6 cellular contexts compared by ENCODE assay signal in genomic region chr21:9903579-9903978, GRCh38.
A peak's percentile ranks its signal among the peaks of the same experiment; 100 is the strongest.
DNase-seq lines count a peak whose midpoint lies in the region; ATAC-seq, FAIRE-seq and TF ChIP-seq lines count a peak whose summit lies in the region.
"Not testable (repeated sequence)": the region's sequence is repeated elsewhere in the genome, so short reads cannot be mapped to it uniquely, and the experiment has no call there.

No MANE protein-coding gene starts in this region.

- H3K36me3 ChIP-seq in esophagus muscularis mucosa; kidney (ENCODE audit: control insufficient read depth in 1 of 2, insufficient read depth in 2 of 2, low read length in 2 of 2); spleen: not testable (repeated sequence)

- not testable (repeated sequence) for H3K9ac ChIP-seq in kidney (ENCODE audit: low read length in 2 of 2)

- peak; percentile 91 for DNase-seq in esophagus muscularis mucosa (ENCODE audit: extremely low spot score)
- DNase-seq in Right ventricle myocardium inferior (ENCODE audit: missing footprints) = peak; percentile 44
- peak; percentile 25 for DNase-seq in kidney
- peak; percentile 89 for DNase-seq in mesenteric fat pad (ENCODE audit: low spot score)
- peak; percentile 64 for DNase-seq in spleen

- not testable (repeated sequence) for H3K9me3 ChIP-seq in esophagus muscularis mucosa; iPS-18c (ENCODE audit: control insufficient read depth, insufficient read depth, low read length); kidney (ENCODE audit: control insufficient read depth in 1 of 2, low read length in 2 of 2)
- peaks cover 0 to 60% (median 32%) of the 10 kb centered on the region in 8 donors for H3K9me3 ChIP-seq in spleen

- TF ChIP-seq EP300 in esophagus muscularis mucosa (IDR thresholded peaks at IDR 0.05) = not testable (repeated sequence)

- not testable (repeated sequence) for H3K27me3 ChIP-seq in esophagus muscularis mucosa; spleen (replicated peaks in 1 of 7)

- TF ChIP-seq CTCF in esophagus muscularis mucosa (IDR thresholded peaks at IDR 0.05); kidney (IDR thresholded peaks at IDR 0.05; ENCODE audit: borderline replicate concordance, extremely low read depth, insufficient read depth); spleen (IDR thresholded peaks at IDR 0.05 in 8 of 11, conservative IDR thresholded peaks at IDR 0.05 in 3 of 11): not testable (repeated sequence)

- ATAC-seq in Right ventricle myocardium inferior = not testable (repeated sequence)

- H3K4me1 ChIP-seq in esophagus muscularis mucosa; kidney (ENCODE audit: control insufficient read depth in 1 of 2, insufficient read depth in 1 of 2, low read depth in 1 of 2, low read length in 2 of 2); spleen: not testable (repeated sequence)

- intact Hi-C loops in esophagus muscularis mucosa (cut with DNase I); Right ventricle myocardium inferior (cut with DNase I); kidney (cut with DNase I); spleen (cut with DNase I; ENCODE audit: low total_unique reads): not testable (repeated sequence)

- not testable (repeated sequence) for H3K27ac ChIP-seq in esophagus muscularis mucosa (replicated peaks in 1 of 4); kidney (ENCODE audit: low read depth in 2 of 2, low read length in 2 of 2); spleen

- H3K4me3 ChIP-seq in esophagus muscularis mucosa; kidney (ENCODE audit: low read length in 2 of 2); spleen: not testable (repeated sequence)
- H3K4me3 ChIP-seq in iPS-18c (ENCODE audit: insufficient read depth, low read depth, low read length) = peak overlapping the region; percentile 28; the same call in 1 of the 2 replicates

- TF ChIP-seq POLR2A in esophagus muscularis mucosa (IDR thresholded peaks at IDR 0.05; ENCODE audit: low read depth); spleen (IDR thresholded peaks at IDR 0.05): not testable (repeated sequence)

- not testable (repeated sequence) for FAIRE-seq in kidney (lab: Jason Lieb, UNC)

- WGBS in esophagus muscularis mucosa = 39% methylated on average over 3 of the region's 3 CpGs
- 53 to 60% (median 56%) methylated on average over 3 of the region's 3 CpGs for WGBS in spleen, 5 donors

Comparison
In these comparisons a context has a peak if more than half of its experiments do, and no peak if none do; other contexts are left out.
1. DNase-seq: peak in every context shown above with its lines; median percentile 91 in esophagus muscularis mucosa; 89 in mesenteric fat pad; 64 in spleen; 44 in Right ventricle myocardium inferior; 25 in kidney.